In the genomic region with DNA sequence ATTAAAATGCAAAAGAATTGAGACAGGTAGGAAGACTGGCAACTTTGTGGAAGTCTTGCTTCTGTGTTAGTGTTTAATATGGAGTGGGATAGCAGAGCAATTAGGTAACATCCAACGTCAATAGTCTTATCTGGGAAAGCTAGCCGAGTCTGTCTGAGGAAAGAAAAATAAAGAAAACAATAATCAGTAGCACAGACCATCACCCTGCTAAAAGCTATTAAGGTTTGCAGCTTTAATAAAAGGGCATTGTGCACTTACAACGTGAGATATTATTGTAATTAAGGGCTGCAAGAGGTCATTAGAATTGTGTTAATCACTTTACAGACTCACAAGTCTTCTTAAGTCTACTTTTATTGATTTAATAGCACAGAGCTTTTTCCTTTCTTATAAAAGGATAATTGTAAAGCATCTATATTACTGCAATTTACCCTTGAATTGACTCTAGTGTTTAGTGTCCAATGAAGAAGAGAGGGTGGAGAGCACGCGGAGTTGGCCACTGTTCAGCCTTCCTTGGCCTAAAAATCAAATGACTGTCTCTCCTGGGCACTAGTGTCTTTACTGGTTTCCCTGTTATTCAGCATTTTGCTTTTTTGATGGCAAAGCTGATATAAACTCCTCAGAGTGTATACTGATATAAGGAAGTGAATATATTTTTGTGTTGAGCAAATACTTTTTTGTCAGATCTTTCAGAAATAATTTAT, we compare ENCODE assay signal across 1 cellular context.
TF ChIP-seq lines count a peak whose summit lies in the region.

No MANE protein-coding gene starts in this region.

TF ChIP-seq in HEK293, 187 proteins besides CTCF, POLR2A, EP300 and RAD21 (continued from another document):
- TF ChIP-seq, protein P1, sequence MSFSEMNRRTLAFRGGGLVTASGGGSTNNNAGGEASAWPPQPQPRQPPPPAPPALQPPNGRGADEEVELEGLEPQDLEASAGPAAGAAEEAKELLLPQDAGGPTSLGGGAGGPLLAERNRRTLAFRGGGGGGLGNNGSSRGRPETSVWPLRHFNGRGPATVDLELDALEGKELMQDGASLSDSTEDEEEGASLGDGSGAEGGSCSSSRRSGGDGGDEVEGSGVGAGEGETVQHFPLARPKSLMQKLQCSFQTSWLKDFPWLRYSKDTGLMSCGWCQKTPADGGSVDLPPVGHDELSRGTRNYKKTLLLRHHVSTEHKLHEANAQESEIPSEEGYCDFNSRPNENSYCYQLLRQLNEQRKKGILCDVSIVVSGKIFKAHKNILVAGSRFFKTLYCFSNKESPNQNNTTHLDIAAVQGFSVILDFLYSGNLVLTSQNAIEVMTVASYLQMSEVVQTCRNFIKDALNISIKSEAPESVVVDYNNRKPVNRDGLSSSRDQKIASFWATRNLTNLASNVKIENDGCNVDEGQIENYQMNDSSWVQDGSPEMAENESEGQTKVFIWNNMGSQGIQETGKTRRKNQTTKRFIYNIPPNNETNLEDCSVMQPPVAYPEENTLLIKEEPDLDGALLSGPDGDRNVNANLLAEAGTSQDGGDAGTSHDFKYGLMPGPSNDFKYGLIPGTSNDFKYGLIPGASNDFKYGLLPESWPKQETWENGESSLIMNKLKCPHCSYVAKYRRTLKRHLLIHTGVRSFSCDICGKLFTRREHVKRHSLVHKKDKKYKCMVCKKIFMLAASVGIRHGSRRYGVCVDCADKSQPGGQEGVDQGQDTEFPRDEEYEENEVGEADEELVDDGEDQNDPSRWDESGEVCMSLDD (tag by site-specific recombination; IDR thresholded peaks at IDR 0.05), result no peak
- TF ChIP-seq GLIS1 (tag by site-specific recombination; IDR thresholded peaks at IDR 0.05), result no peak
- TF ChIP-seq, protein P2, sequence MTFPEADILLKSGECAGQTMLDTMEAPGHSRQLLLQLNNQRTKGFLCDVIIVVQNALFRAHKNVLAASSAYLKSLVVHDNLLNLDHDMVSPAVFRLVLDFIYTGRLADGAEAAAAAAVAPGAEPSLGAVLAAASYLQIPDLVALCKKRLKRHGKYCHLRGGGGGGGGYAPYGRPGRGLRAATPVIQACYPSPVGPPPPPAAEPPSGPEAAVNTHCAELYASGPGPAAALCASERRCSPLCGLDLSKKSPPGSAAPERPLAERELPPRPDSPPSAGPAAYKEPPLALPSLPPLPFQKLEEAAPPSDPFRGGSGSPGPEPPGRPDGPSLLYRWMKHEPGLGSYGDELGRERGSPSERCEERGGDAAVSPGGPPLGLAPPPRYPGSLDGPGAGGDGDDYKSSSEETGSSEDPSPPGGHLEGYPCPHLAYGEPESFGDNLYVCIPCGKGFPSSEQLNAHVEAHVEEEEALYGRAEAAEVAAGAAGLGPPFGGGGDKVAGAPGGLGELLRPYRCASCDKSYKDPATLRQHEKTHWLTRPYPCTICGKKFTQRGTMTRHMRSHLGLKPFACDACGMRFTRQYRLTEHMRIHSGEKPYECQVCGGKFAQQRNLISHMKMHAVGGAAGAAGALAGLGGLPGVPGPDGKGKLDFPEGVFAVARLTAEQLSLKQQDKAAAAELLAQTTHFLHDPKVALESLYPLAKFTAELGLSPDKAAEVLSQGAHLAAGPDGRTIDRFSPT (tag by site-specific recombination; IDR thresholded peaks at IDR 0.05), result no peak
- no peak for TF ChIP-seq ZNF266 (tag by site-specific recombination; IDR thresholded peaks at IDR 0.05; ENCODE audit: low read depth)
- no peak for TF ChIP-seq ZNF416 (tag by site-specific recombination; IDR thresholded peaks at IDR 0.05)
- peak; percentile 65; the same call in 1 of the 2 replicates for TF ChIP-seq ZNF10 (tag by site-specific recombination; IDR thresholded peaks at IDR 0.05)
- no peak for TF ChIP-seq ZNF169 (tag by site-specific recombination; IDR thresholded peaks at IDR 0.05)
